Comparison of ENCODE assay signal across 30 cellular contexts in the genomic region with DNA sequence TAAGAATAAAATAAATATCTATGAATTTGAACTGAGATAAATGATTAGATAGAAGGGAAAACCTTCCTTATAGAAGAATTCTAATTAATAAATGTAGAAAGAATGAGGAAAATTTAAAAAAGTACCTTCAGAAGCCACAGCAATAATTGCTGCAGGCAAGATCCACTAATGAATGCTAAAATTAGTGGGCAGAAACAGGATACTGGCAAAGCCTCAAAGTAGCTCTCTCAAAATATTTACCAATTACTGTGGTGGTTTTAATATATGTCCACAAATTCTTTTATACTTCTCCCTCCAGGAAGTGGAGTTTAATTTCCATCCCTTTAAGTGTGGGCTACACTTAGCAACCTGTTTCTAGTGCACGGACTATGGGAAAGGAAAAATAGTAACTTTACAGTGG.
"Had no signal": no experiment of that assay in that cellular context is flagged by ENCODE, and none has a peak within 500 bp of the region (broad histone marks: within the 10 kb centered on the region; RNA-seq: fewer than 3 reads in every experiment).

No MANE protein-coding gene starts in this region.

- H3K9me3 ChIP-seq: ascending aorta, gastroesophageal sphincter, lower lobe of right lung, mucosa of descending colon, right atrium auricular region, stomach, thyroid gland, upper lobe of right lung had no signal

- H3K27me3 ChIP-seq: ascending aorta, dorsolateral prefrontal cortex, gastroesophageal sphincter, hepatocyte, right atrium auricular region, stomach, thyroid gland, upper lobe of right lung had no signal

- FAIRE-seq: kidney had no signal

- H3K4me2 ChIP-seq: hepatocyte, smooth muscle cell had no signal

- H3K36me3 ChIP-seq: ascending aorta, gastroesophageal sphincter, lower lobe of right lung, right atrium auricular region, stomach, thyroid gland, upper lobe of right lung had no signal

- ATAC-seq: gastroesophageal sphincter; lower lobe of right lung; mucosa of descending colon; natural killer cell treated with Interleukin-12 subunit alpha and Interleukin-12 subunit beta and Interleukin-15 and Interleukin-18, amount 100 ng/mL, for 72 hours; stimulated activated memory B cell treated with anti-CD40 and anti-IgM and Interleukin-4, amounts not matched to agents 10 μg/mL and 1 μg/mL and 100 μg/mL, for 72 hours; upper lobe of right lung had no signal

- DNase-seq: activated CD4-positive, alpha-beta memory T cell treated with anti-CD3 and anti-CD28 coated beads for 36 hours; activated CD4-positive, alpha-beta T cell treated with anti-CD3 and anti-CD28 coated beads, Interleukin-2, amount 10 ng/mL, durations not matched to agents 24 days and 14 days; activated CD4-positive, CD25-positive, alpha-beta regulatory T cell treated with anti-CD3 and anti-CD28 coated beads, Interleukin-2, amount 50 U/mL, for 72 hours; activated CD8-positive, alpha-beta memory T cell treated with anti-CD3 and anti-CD28 coated beads, Interleukin-2, amount 50 U/mL, for 4 hours; activated effector memory CD4-positive, alpha-beta T cell treated with anti-CD3 and anti-CD28 coated beads, Interleukin-2, amount 50 U/mL, for 16 hours; activated naive CD4-positive, alpha-beta T cell treated with anti-CD3 and anti-CD28 coated beads for 36 hours; activated naive CD8-positive, alpha-beta T cell treated with anti-CD3 and anti-CD28 coated beads for 36 hours; activated T-cell treated with anti-CD3 and anti-CD28 coated beads, Interleukin-2, amount 50 U/mL, for 1 hour; dorsolateral prefrontal cortex; effector memory CD4-positive, alpha-beta T cell; immature natural killer cell; kidney; lower lobe of right lung; mesendoderm; mucosa of descending colon; stimulated activated CD4-positive, alpha-beta T cell treated with anti-CD3 and anti-CD28 coated beads, Interleukin-1b, Interleukin-23, amount 100 ng/mL, for 48 hours; stimulated activated CD4-positive, alpha-beta T cell treated with anti-CD3 and anti-CD28 coated beads, Interleukin-4, amount 100 ng/mL, for 4 hours; stimulated activated CD8-positive, alpha-beta memory T cell treated with anti-CD3 and anti-CD28 coated beads, Interleukin-4, amount 100 ng/mL, for 48 hours; stomach; T-helper 2 cell; thyroid gland; upper lobe of right lung had no signal

- H3K27ac ChIP-seq: ascending aorta, coronary artery, gastroesophageal sphincter, hepatocyte, lower lobe of right lung, right atrium auricular region, stomach, thyroid gland, upper lobe of right lung had no signal

- H3K4me3 ChIP-seq: ascending aorta, coronary artery, dorsolateral prefrontal cortex, gastroesophageal sphincter, hepatocyte, lower lobe of right lung, mucosa of descending colon, right atrium auricular region, smooth muscle cell, stomach, thyroid gland, upper lobe of right lung had no signal

- H2AFZ ChIP-seq: hepatocyte had no signal
